Comparison of ENCODE assay signal across 9 cellular contexts in genomic region chr19:5687360-5688198, GRCh38. TPM values are rescaled to one million over a fixed set of nuclear protein-coding genes. Genes with fewer than 3 reads are reported as not detected.
DNase-seq lines count a peak whose midpoint lies in the region; ATAC-seq, FAIRE-seq and TF ChIP-seq lines count a peak whose summit lies in the region.
"Had no signal": no experiment of that assay in that cellular context is flagged by ENCODE, and none has a peak within 500 bp of the region (broad histone marks: within the 10 kb centered on the region; RNA-seq: fewer than 3 reads in every experiment).

No MANE protein-coding gene starts in this region.

- H3K36me3 Mint-ChIP-seq in activated CD4-positive, alpha-beta T cell treated with anti-CD3 and anti-CD28 coated beads for 36 hours (ENCODE audit: low read depth), result peaks cover 25% of the 10 kb centered on the region
- H3K36me3 Mint-ChIP-seq in activated naive CD8-positive, alpha-beta T cell treated with anti-CD3 and anti-CD28 coated beads, Interleukin-2, amount 10 ng/mL, durations not matched to agents 7 days and 5 days, result peaks cover 13% of the 10 kb centered on the region

- H3K9me3 ChIP-seq in kidney (ENCODE audit: control insufficient read depth in 1 of 2, low read length in 2 of 2) (no peaks in the 10 kb centered on the region), suprapubic skin (no peaks in the 10 kb centered on the region)

- TF ChIP-seq POLR2A in suprapubic skin (IDR thresholded peaks at IDR 0.05), result no peak

- no peaks in the 10 kb centered on the region for H3K9me3 Mint-ChIP-seq in activated CD4-positive, alpha-beta T cell treated with anti-CD3 and anti-CD28 coated beads for 36 hours (ENCODE audit: low read depth)
- no peaks in the 10 kb centered on the region for H3K9me3 Mint-ChIP-seq in activated naive CD8-positive, alpha-beta T cell treated with anti-CD3 and anti-CD28 coated beads, Interleukin-2, amount 10 ng/mL, durations not matched to agents 7 days and 5 days

- peaks cover 4 to 13% of the 10 kb centered on the region in 2 donors for H3K4me1 ChIP-seq in kidney (ENCODE audit: control insufficient read depth in 1 of 2, insufficient read depth in 1 of 2, low read depth in 1 of 2, low read length in 2 of 2)
- H3K4me1 ChIP-seq in suprapubic skin, result peaks cover 44% of the 10 kb centered on the region

- no peak overlapping the region for H3K27ac Mint-ChIP-seq in activated CD4-positive, alpha-beta T cell treated with anti-CD3 and anti-CD28 coated beads for 36 hours
- peak overlapping the region; percentile 94 for H3K27ac Mint-ChIP-seq in activated naive CD8-positive, alpha-beta T cell treated with anti-CD3 and anti-CD28 coated beads, Interleukin-2, amount 10 ng/mL, durations not matched to agents 7 days and 5 days

- POLR2A ChIA-PET in activated CD4-positive, alpha-beta T cell treated with anti-CD3 and anti-CD28 coated beads for 36 hours (lab: Charles Lee), result interaction anchor here (0.7 to 1.8 kb wide), 7 partner anchors 10 to 217 kb away, joined by 3 to 15 read pairs (median 3); partner anchors contain the start of genes CATSPERD, LONP1, SAFB and SAFB2
- POLR2A ChIA-PET in activated naive CD8-positive, alpha-beta T cell treated with anti-CD3 and anti-CD28 coated beads, Interleukin-2, amount 10 ng/mL, durations not matched to agents 7 days and 5 days (lab: Charles Lee), result interaction anchor here (0.6 to 2.9 kb wide), 7 partner anchors 26 to 1156 kb away, joined by 3 to 29 read pairs (median 4); partner anchors contain the start of genes CATSPERD, LONP1, SAFB and SAFB2

- peak overlapping the region; percentile 69 for H3K4me3 Mint-ChIP-seq in activated CD4-positive, alpha-beta T cell treated with anti-CD3 and anti-CD28 coated beads for 36 hours
- peak overlapping the region; percentile 90 for H3K4me3 Mint-ChIP-seq in activated naive CD8-positive, alpha-beta T cell treated with anti-CD3 and anti-CD28 coated beads, Interleukin-2, amount 10 ng/mL, durations not matched to agents 7 days and 5 days

- H3K4me3 ChIP-seq in kidney (ENCODE audit: low read length in 2 of 2), result peak overlapping the region; percentile 24 to 61
- peak overlapping the region; percentile 61 for H3K4me3 ChIP-seq in suprapubic skin

- no peak overlapping the region for H3K9ac ChIP-seq in kidney (ENCODE audit: low read length in 2 of 2)

- no peak for TF ChIP-seq CTCF in kidney (IDR thresholded peaks at IDR 0.05; ENCODE audit: borderline replicate concordance, extremely low read depth, insufficient read depth)
- TF ChIP-seq CTCF in suprapubic skin (IDR thresholded peaks at IDR 0.05), result no peak

- CTCF ChIA-PET in activated CD4-positive, alpha-beta T cell treated with anti-CD3 and anti-CD28 coated beads for 36 hours (lab: Charles Lee), result interaction anchor here (0.6 to 2.1 kb wide), 9 partner anchors 12 to 119 kb away, joined by 3 to 14 read pairs (median 4); partner anchors contain the start of genes SAFB and SAFB2

- no peaks in the 10 kb centered on the region for H3K27me3 ChIP-seq in suprapubic skin

- H3K4me1 Mint-ChIP-seq in activated CD4-positive, alpha-beta T cell treated with anti-CD3 and anti-CD28 coated beads for 36 hours, result peaks cover 19% of the 10 kb centered on the region
- peaks cover 16% of the 10 kb centered on the region for H3K4me1 Mint-ChIP-seq in activated naive CD8-positive, alpha-beta T cell treated with anti-CD3 and anti-CD28 coated beads, Interleukin-2, amount 10 ng/mL, durations not matched to agents 7 days and 5 days

- no peak for ATAC-seq in activated CD4-positive, alpha-beta T cell treated with anti-CD3 and anti-CD28 coated beads for 36 hours
- no peak for ATAC-seq in activated naive CD8-positive, alpha-beta T cell treated with anti-CD3 and anti-CD28 coated beads, Interleukin-2, amount 10 ng/mL, durations not matched to agents 7 days and 5 days (ENCODE audit: low read depth)
- ATAC-seq in HG03460 (IDR thresholded peaks at IDR 0.05; ENCODE audit: unreplicated experiment) (no peak), HG03354 (IDR thresholded peaks at IDR 0.05; ENCODE audit: poor library complexity, severe bottlenecking, unreplicated experiment) (no peak)

- no peak for FAIRE-seq in kidney (lab: Jason Lieb, UNC)

- H3K36me3 ChIP-seq in kidney (ENCODE audit: control insufficient read depth in 1 of 2, insufficient read depth in 2 of 2, low read length in 2 of 2), result peaks cover 6 to 8% of the 10 kb centered on the region in 2 donors
- H3K36me3 ChIP-seq in suprapubic skin, result peaks cover 9% of the 10 kb centered on the region

- intact Hi-C loops in activated CD4-positive, alpha-beta T cell treated with anti-CD3 and anti-CD28 coated beads for 36 hours (cut with DNase I, micrococcal nuclease), result loop anchor here in 1 of 2 experiments (1.0 to 10.0 kb wide), 5 partner anchors 217 to 1703 kb away; partner anchors contain the start of genes EEF2, MPND, VMAC and ZBTB7A
- intact Hi-C loops in kidney (cut with DNase I), result no loop called here

- WGBS in suprapubic skin, result 71% methylated on average over 37 of the region's 76 CpGs

- no peak for DNase-seq in activated CD4-positive, alpha-beta T cell treated with anti-CD3 and anti-CD28 coated beads for 36 hours
- DNase-seq in activated CD4-positive, alpha-beta T cell treated with anti-CD3 and anti-CD28 coated beads for 1 hour, result no peak
- no peak for DNase-seq in activated naive CD8-positive, alpha-beta T cell treated with anti-CD3 and anti-CD28 coated beads, Interleukin-2, amount 10 ng/mL, durations not matched to agents 7 days and 5 days
- no peak for DNase-seq in kidney
- DNase-seq in suprapubic skin (ENCODE audit: low spot score in 2 of 2), result no peak
- no peak for DNase-seq in COLO829 (ENCODE audit: low spot score)

- TF ChIP-seq EP300 in suprapubic skin (IDR thresholded peaks at IDR 0.05), result no peak

- H3K27ac ChIP-seq in kidney (ENCODE audit: low read depth in 2 of 2, low read length in 2 of 2) (no peak overlapping the region), suprapubic skin (peak overlapping the region; percentile 79)

- H3K27me3 Mint-ChIP-seq in activated CD4-positive, alpha-beta T cell treated with anti-CD3 and anti-CD28 coated beads for 36 hours, result no peaks in the 10 kb centered on the region
- peaks cover 2% of the 10 kb centered on the region for H3K27me3 Mint-ChIP-seq in activated naive CD8-positive, alpha-beta T cell treated with anti-CD3 and anti-CD28 coated beads, Interleukin-2, amount 10 ng/mL, durations not matched to agents 7 days and 5 days

RNA-seq across cellular contexts. Expression of gene RPL36, which starts 2.5 kb away (rescaled TPM):
- total RNA-seq in activated CD4-positive, alpha-beta T cell treated with anti-CD3 and anti-CD28 coated beads for 36 hours, result 1,000 to 10,000 TPM; 1,452 to 1,530 TPM
- 1,000 to 10,000 TPM; 1,119 to 1,147 TPM for total RNA-seq in activated naive CD8-positive, alpha-beta T cell treated with anti-CD3 and anti-CD28 coated beads, Interleukin-2, amount 10 ng/mL, durations not matched to agents 7 days and 5 days
- total RNA-seq in kidney (564 TPM), suprapubic skin (100 to 1,000 TPM; 420 to 822 (median 688) TPM)
- 1,593 TPM for polyA plus RNA-seq in kidney (ENCODE audit: insufficient read depth, low read depth, low replicate concordance)

RNA-seq across cellular contexts. Expression of gene HSD11B1L, which starts 6.8 kb away (rescaled TPM):
- total RNA-seq in activated CD4-positive, alpha-beta T cell treated with anti-CD3 and anti-CD28 coated beads for 36 hours, result 1 to 10 TPM; 2.0 to 3.2 TPM
- 1 to 10 TPM; 2.2 to 4.1 TPM for total RNA-seq in activated naive CD8-positive, alpha-beta T cell treated with anti-CD3 and anti-CD28 coated beads, Interleukin-2, amount 10 ng/mL, durations not matched to agents 7 days and 5 days
- total RNA-seq in kidney (7.8 TPM), suprapubic skin (10 to 100 TPM; 11.6 to 19.0 (median 15.1) TPM)
- 29.9 TPM for polyA plus RNA-seq in kidney (ENCODE audit: insufficient read depth, low read depth, low replicate concordance)

RNA-seq across cellular contexts. Expression of gene MICOS13, which starts 7.3 kb away (rescaled TPM):
- total RNA-seq in activated CD4-positive, alpha-beta T cell treated with anti-CD3 and anti-CD28 coated beads for 36 hours, result 10 to 100 TPM; 50.9 to 52.1 TPM
- total RNA-seq in activated naive CD8-positive, alpha-beta T cell treated with anti-CD3 and anti-CD28 coated beads, Interleukin-2, amount 10 ng/mL, durations not matched to agents 7 days and 5 days, result 10 to 100 TPM; 42.6 to 44.1 TPM
- total RNA-seq in kidney (74.6 TPM), suprapubic skin (10 to 100 TPM; 37.2 to 67.1 (median 58.1) TPM)
- 244 TPM for polyA plus RNA-seq in kidney (ENCODE audit: insufficient read depth, low read depth, low replicate concordance)

RNA-seq across cellular contexts. Expression of gene LONP1, which starts 32.4 kb away (rescaled TPM):
- total RNA-seq in activated CD4-positive, alpha-beta T cell treated with anti-CD3 and anti-CD28 coated beads for 36 hours, result 100 to 1,000 TPM; 287 to 315 TPM
- total RNA-seq in activated naive CD8-positive, alpha-beta T cell treated with anti-CD3 and anti-CD28 coated beads, Interleukin-2, amount 10 ng/mL, durations not matched to agents 7 days and 5 days, result 100 to 1,000 TPM; 112 to 120 TPM
- 67.1 TPM for total RNA-seq in kidney
- polyA plus RNA-seq in kidney (ENCODE audit: insufficient read depth, low read depth, low replicate concordance), result 71.5 TPM
- 10 to 100 TPM; 42.1 to 57.4 (median 47.7) TPM for total RNA-seq in suprapubic skin

RNA-seq across cellular contexts. Expression of gene CATSPERD, which starts 32.9 kb away (rescaled TPM):
- total RNA-seq in activated CD4-positive, alpha-beta T cell treated with anti-CD3 and anti-CD28 coated beads for 36 hours, result not detected
- not detected for total RNA-seq in activated naive CD8-positive, alpha-beta T cell treated with anti-CD3 and anti-CD28 coated beads, Interleukin-2, amount 10 ng/mL, durations not matched to agents 7 days and 5 days
- not detected for total RNA-seq in kidney
- not detected for polyA plus RNA-seq in kidney (ENCODE audit: insufficient read depth, low read depth, low replicate concordance)
- under 1 TPM in 1 of 4 donors, not detected in 3; 0.24 TPM for total RNA-seq in suprapubic skin
- total RNA-seq: left colon had no signal
